In genomic region chr14:100239200-100239839, GRCh38 we compare ENCODE assay signal across 8 cellular contexts. TPM values are rescaled to one million over a fixed set of nuclear protein-coding genes. Genes with fewer than 3 reads are reported as not detected.
DNase-seq lines count a peak whose midpoint lies in the region; ATAC-seq and TF ChIP-seq lines count a peak whose summit lies in the region.

No MANE protein-coding gene starts in this region.

- peak overlapping the region; percentile 69 for H3K27ac Mint-ChIP-seq in T-helper 1 cell treated with Interleukin-12 subunit alpha and Interleukin-12 subunit beta and Interleukin-4 antibody, amounts not matched to agents 30 μg/mL and 1 μg/mL, for 36 hours

- H3K4me3 ChIP-seq in HAP-1 = peak overlapping the region; percentile 81
- H3K4me3 ChIP-seq in thyroid gland (replicated peaks in 1 of 3) = peak overlapping the region; percentile 84 to 99 (median 90)

- H3K4me1 Mint-ChIP-seq in T-helper 1 cell treated with Interleukin-12 subunit alpha and Interleukin-12 subunit beta and Interleukin-4 antibody, amounts not matched to agents 30 μg/mL and 1 μg/mL, for 36 hours (ENCODE audit: low read depth) = peaks cover 54% of the 10 kb centered on the region

- H3K27ac ChIP-seq in thyroid gland = peak overlapping the region; percentile 88 to 99 (median 98)

- no peaks in the 10 kb centered on the region for H3K9me3 Mint-ChIP-seq in T-helper 1 cell treated with Interleukin-12 subunit alpha and Interleukin-12 subunit beta and Interleukin-4 antibody, amounts not matched to agents 30 μg/mL and 1 μg/mL, for 36 hours

- H3K36me3 ChIP-seq in HAP-1 (replicated peaks) (peaks cover 22% of the 10 kb centered on the region), thyroid gland (peaks cover 0 to 7% of the 10 kb centered on the region in 2 donors)

- in situ Hi-C loops in HAP-1 (cut with MboI; ENCODE audit: low sequenced_read_pairs) = no loop called here

- no peak for TF ChIP-seq CTCF in thyroid gland (IDR thresholded peaks at IDR 0.05)

- H3K27me3 ChIP-seq in HAP-1 (ENCODE audit: low read depth) (no peaks in the 10 kb centered on the region), thyroid gland (no peaks in the 10 kb centered on the region)

- peaks cover 20% of the 10 kb centered on the region for H3K4me1 ChIP-seq in HAP-1
- peaks cover 35 to 42% of the 10 kb centered on the region in 2 donors for H3K4me1 ChIP-seq in thyroid gland

- peak overlapping the region; percentile 85 for H3K4me3 Mint-ChIP-seq in T-helper 1 cell treated with Interleukin-12 subunit alpha and Interleukin-12 subunit beta and Interleukin-4 antibody, amounts not matched to agents 30 μg/mL and 1 μg/mL, for 36 hours

- DNase-seq in HAP-1 (ENCODE audit: low spot score in 2 of 2) = peak in 1 of 2 experiments; percentile 35
- peak; percentile 25 for DNase-seq in dermis blood vessel endothelial cell
- DNase-seq in mucosa of gallbladder (ENCODE audit: low spot score) = peak; percentile 26
- DNase-seq in thyroid gland = peak; percentile 10 to 15
- DNase-seq in NCI-H510A (lab: John Stamatoyannopoulos, UW) = no peak
- no peak for DNase-seq in SHP77 treated with DMSO at 0.1 percent for 48 hours (lab: John Stamatoyannopoulos, UW)

- WGBS in thyroid gland, 2 donors = 1% methylated on average over 17 to 25 of the region's 95 CpGs

- intact Hi-C loops in thyroid gland (cut with DNase I) = no loop called here

- H3K9me3 ChIP-seq in HAP-1 = peaks cover 3% of the 10 kb centered on the region; the same call in 1 of the 2 replicates
- H3K9me3 ChIP-seq in thyroid gland = no peaks in the 10 kb centered on the region

- no peak for TF ChIP-seq POLR2A in thyroid gland (IDR thresholded peaks at IDR 0.05)

- ATAC-seq in HG03520 (IDR thresholded peaks at IDR 0.05; ENCODE audit: unreplicated experiment) = no peak

- peaks cover 30% of the 10 kb centered on the region for H3K36me3 Mint-ChIP-seq in T-helper 1 cell treated with Interleukin-12 subunit alpha and Interleukin-12 subunit beta and Interleukin-4 antibody, amounts not matched to agents 30 μg/mL and 1 μg/mL, for 36 hours (ENCODE audit: low read depth)

- no peaks in the 10 kb centered on the region for H3K27me3 Mint-ChIP-seq in T-helper 1 cell treated with Interleukin-12 subunit alpha and Interleukin-12 subunit beta and Interleukin-4 antibody, amounts not matched to agents 30 μg/mL and 1 μg/mL, for 36 hours (ENCODE audit: low read depth)

RNA-seq across cellular contexts. Expression of gene YY1, which starts 0.4 kb away (rescaled TPM):
- 55.1 and 63.1 TPM in 2 replicates for total RNA-seq in dermis blood vessel endothelial cell
- total RNA-seq in mucosa of gallbladder = 63.8 TPM
- total RNA-seq in thyroid gland = 10 to 100 TPM; 50.0 to 67.4 (median 55.6) TPM

Comparison
In these comparisons a context has a peak if more than half of its experiments do, and no peak if none do; other contexts are left out.
1. DNase-seq: peak in dermis blood vessel endothelial cell (single experiment), mucosa of gallbladder (single experiment) and thyroid gland (2 of 2); none in NCI-H510A (single experiment) and SHP77 treated with DMSO at 0.1 percent for 48 hours (single experiment).